ENCODE assay signal across 23 cellular contexts in genomic region chr6:71258078-71258866, GRCh38. TPM values are rescaled to one million over a fixed set of nuclear protein-coding genes. Genes with fewer than 3 reads are reported as not detected.
A peak's percentile ranks its signal among the peaks of the same experiment; 100 is the strongest.
DNase-seq lines count a peak whose midpoint lies in the region; ATAC-seq and TF ChIP-seq lines count a peak whose summit lies in the region.
"Had no signal": no experiment of that assay in that cellular context is flagged by ENCODE, and none has a peak within 500 bp of the region (broad histone marks: within the 10 kb centered on the region; RNA-seq: fewer than 3 reads in every experiment).

No MANE protein-coding gene starts in this region.

- H3K36me3 ChIP-seq in GM23338 (ENCODE audit: insufficient read depth) = no peaks in the 10 kb centered on the region

- intact Hi-C loops in sciatic nerve (cut with DNase I) = no loop called here

- TF ChIP-seq CTCF in GM23338 (conservative IDR thresholded peaks at IDR 0.05; ENCODE audit: low read depth in 2 of 2) = no peak

- H3K9me3 Mint-ChIP-seq in GM23338 = no peaks in the 10 kb centered on the region
- no peaks in the 10 kb centered on the region for H3K9me3 Mint-ChIP-seq in activated T-cell treated with anti-CD3 and anti-CD28 coated beads, Interleukin-2, amount 50 U/mL, for 24 hours
- H3K9me3 Mint-ChIP-seq: activated T-cell treated with anti-CD3 and anti-CD28 coated beads, Interleukin-2, amount 50 U/mL, for 4 hours; natural killer cell treated with Interleukin-12 subunit alpha and Interleukin-12 subunit beta and Interleukin-15 and Interleukin-18, amount 100 ng/mL, for 72 hours; stimulated activated naive CD8-positive, alpha-beta T cell treated with anti-CD3 and anti-CD28 coated beads, Interleukin-15, amount 100 ng/mL, for 72 hours; type B pancreatic cell had no signal

- ATAC-seq in GM23338 = no peak
- ATAC-seq in sciatic nerve = peak; percentile 77
- no peak for ATAC-seq in GM18867 (IDR thresholded peaks at IDR 0.05; ENCODE audit: unreplicated experiment)
- ATAC-seq in GM19023 (IDR thresholded peaks at IDR 0.05; ENCODE audit: unreplicated experiment) = no peak
- ATAC-seq: activated T-cell treated with anti-CD3 and anti-CD28 coated beads, Interleukin-2, amount 50 U/mL, for 4 hours; natural killer cell treated with Interleukin-12 subunit alpha and Interleukin-12 subunit beta and Interleukin-15 and Interleukin-18, amount 100 ng/mL, for 72 hours; stimulated activated naive CD8-positive, alpha-beta T cell treated with anti-CD3 and anti-CD28 coated beads, Interleukin-15, amount 100 ng/mL, for 72 hours had no signal

- H3K27ac ChIP-seq in GM23338 (ENCODE audit: low read depth) = no peak overlapping the region
- H3K27ac ChIP-seq: epithelial cell of prostate had no signal

- no peak overlapping the region for H3K27ac Mint-ChIP-seq in GM23338
- no peak overlapping the region for H3K27ac Mint-ChIP-seq in activated T-cell treated with anti-CD3 and anti-CD28 coated beads, Interleukin-2, amount 50 U/mL, for 24 hours
- H3K27ac Mint-ChIP-seq: natural killer cell treated with Interleukin-12 subunit alpha and Interleukin-12 subunit beta and Interleukin-15 and Interleukin-18, amount 100 ng/mL, for 72 hours; progenitor cell of endocrine pancreas; stimulated activated naive CD8-positive, alpha-beta T cell treated with anti-CD3 and anti-CD28 coated beads, Interleukin-15, amount 100 ng/mL, for 72 hours; type B pancreatic cell had no signal

- peak overlapping the region; percentile 72 for H2AFZ ChIP-seq in GM23338

- no peak for DNase-seq in GM23338 (ENCODE audit: low spot score)
- peak; percentile 92 for DNase-seq in NCI-H526 treated with DMSO at 0.1 percent for 48 hours (lab: John Stamatoyannopoulos, UW)
- peak; percentile 25 for DNase-seq in fibroblast of peridontal ligament (ENCODE audit: extremely low read depth)
- DNase-seq in sciatic nerve (ENCODE audit: low spot score) = no peak
- no peak for DNase-seq in activated T-cell treated with anti-CD3 and anti-CD28 coated beads, Interleukin-2, amount 50 U/mL, for 24 hours
- DNase-seq: activated CD4-positive, CD25-positive, alpha-beta regulatory T cell treated with anti-CD3 and anti-CD28 coated beads, Interleukin-2, amount 50 U/mL, for 72 hours; activated naive CD4-positive, alpha-beta T cell treated with Interleukin-2 at 50 U/mL for 16 hours; activated T-cell treated with anti-CD3 and anti-CD28 coated beads, Interleukin-2, amount 50 U/mL, for 4 hours; amniotic stem cell; COR-L47; KBM-7; mesendoderm; NCI-H1092 treated with DMSO at 0.1 percent for 48 hours; NCI-H2029; NCI-H446; stimulated activated CD4-positive, alpha-beta T cell treated with anti-CD3 and anti-CD28 coated beads, Interleukin-4, amount 100 ng/mL, for 24 hours; stimulated activated naive CD8-positive, alpha-beta T cell treated with anti-CD3 and anti-CD28 coated beads, Interleukin-15, amount 100 ng/mL, for 72 hours had no signal

- H3K4me1 Mint-ChIP-seq in GM23338 = peaks cover 16% of the 10 kb centered on the region
- H3K4me1 Mint-ChIP-seq in activated T-cell treated with anti-CD3 and anti-CD28 coated beads, Interleukin-2, amount 50 U/mL, for 24 hours (ENCODE audit: low read depth) = no peaks in the 10 kb centered on the region
- H3K4me1 Mint-ChIP-seq: stimulated activated naive CD8-positive, alpha-beta T cell treated with anti-CD3 and anti-CD28 coated beads, Interleukin-15, amount 100 ng/mL, for 72 hours had no signal

- H3K27me3 ChIP-seq in GM23338 (ENCODE audit: insufficient read depth) = no peaks in the 10 kb centered on the region

- H3K4me3 ChIP-seq in GM23338 = no peak overlapping the region

- H3K4me1 ChIP-seq in GM23338 (ENCODE audit: insufficient read depth) = no peaks in the 10 kb centered on the region; the same call in 1 of the 2 replicates

- peaks cover 3% of the 10 kb centered on the region; the same call in 1 of the 2 replicates for H3K9me2 ChIP-seq in GM23338 (ENCODE audit: insufficient read depth)

- peaks cover 2% of the 10 kb centered on the region for H3K27me3 Mint-ChIP-seq in GM23338 (ENCODE audit: insufficient read depth, low read depth, poor library complexity)
- peaks cover 11% of the 10 kb centered on the region for H3K27me3 Mint-ChIP-seq in activated T-cell treated with anti-CD3 and anti-CD28 coated beads, Interleukin-2, amount 50 U/mL, for 24 hours
- H3K27me3 Mint-ChIP-seq: stimulated activated naive CD8-positive, alpha-beta T cell treated with anti-CD3 and anti-CD28 coated beads, Interleukin-15, amount 100 ng/mL, for 72 hours had no signal

- H3K36me3 Mint-ChIP-seq in GM23338 (ENCODE audit: low read depth) = no peaks in the 10 kb centered on the region
- H3K36me3 Mint-ChIP-seq in activated T-cell treated with anti-CD3 and anti-CD28 coated beads, Interleukin-2, amount 50 U/mL, for 24 hours (ENCODE audit: low read depth) = no peaks in the 10 kb centered on the region
- H3K36me3 Mint-ChIP-seq: natural killer cell treated with Interleukin-12 subunit alpha and Interleukin-12 subunit beta and Interleukin-15 and Interleukin-18, amount 100 ng/mL, for 72 hours; type B pancreatic cell had no signal

- H3K79me2 ChIP-seq in GM23338 (replicated peaks; ENCODE audit: insufficient read depth) = no peaks in the 10 kb centered on the region

- no peaks in the 10 kb centered on the region for H3F3A ChIP-seq in GM23338 (replicated peaks; ENCODE audit: low read depth)

- no peak overlapping the region for H3K4me3 Mint-ChIP-seq in GM23338
- H3K4me3 Mint-ChIP-seq in activated T-cell treated with anti-CD3 and anti-CD28 coated beads, Interleukin-2, amount 50 U/mL, for 24 hours = no peak overlapping the region
- H3K4me3 Mint-ChIP-seq: activated T-cell treated with anti-CD3 and anti-CD28 coated beads, Interleukin-2, amount 50 U/mL, for 4 hours; natural killer cell treated with Interleukin-12 subunit alpha and Interleukin-12 subunit beta and Interleukin-15 and Interleukin-18, amount 100 ng/mL, for 72 hours; stimulated activated naive CD8-positive, alpha-beta T cell treated with anti-CD3 and anti-CD28 coated beads, Interleukin-15, amount 100 ng/mL, for 72 hours; type B pancreatic cell had no signal

- no peaks in the 10 kb centered on the region for H4K20me1 ChIP-seq in GM23338 (replicated peaks; ENCODE audit: insufficient read depth)

- no peak overlapping the region for H3K4me2 ChIP-seq in GM23338

TF ChIP-seq in GM23338, 12 proteins besides CTCF, POLR2A, EP300 and RAD21 (continues in another document):
- TF ChIP-seq JUNB (IDR thresholded peaks at IDR 0.05; ENCODE audit: unreplicated experiment) (no peak), ZNF462 (CRISPR knock-in tag; IDR thresholded peaks at IDR 0.05) (no peak)

RNA-seq across cellular contexts. Expression of gene OGFRL1, which starts 30.3 kb away (rescaled TPM):
- 10.0 and 12.0 TPM in 2 replicates for total RNA-seq in GM23338 (2014; rRNA removed; shearing (Covaris generic))
- polyA plus RNA-seq in GM23338 (2016; fragmentation: Nextera tagmentation; extraction: Ambion mirVana) = 3.8 and 4.2 TPM in 2 replicates
- 61.6 TPM for total RNA-seq in sciatic nerve

Comparison
In these comparisons a context has a peak if more than half of its experiments do, and no peak if none do; other contexts are left out.
1. DNase-seq: peak in NCI-H526 treated with DMSO at 0.1 percent for 48 hours (single experiment) and fibroblast of peridontal ligament (single experiment); none in GM23338 (single experiment), sciatic nerve (single experiment) and activated T-cell treated with anti-CD3 and anti-CD28 coated beads, Interleukin-2, amount 50 U/mL, for 24 hours (single experiment).